ENCODE assay signal across 2 cellular contexts in the genomic region with DNA sequence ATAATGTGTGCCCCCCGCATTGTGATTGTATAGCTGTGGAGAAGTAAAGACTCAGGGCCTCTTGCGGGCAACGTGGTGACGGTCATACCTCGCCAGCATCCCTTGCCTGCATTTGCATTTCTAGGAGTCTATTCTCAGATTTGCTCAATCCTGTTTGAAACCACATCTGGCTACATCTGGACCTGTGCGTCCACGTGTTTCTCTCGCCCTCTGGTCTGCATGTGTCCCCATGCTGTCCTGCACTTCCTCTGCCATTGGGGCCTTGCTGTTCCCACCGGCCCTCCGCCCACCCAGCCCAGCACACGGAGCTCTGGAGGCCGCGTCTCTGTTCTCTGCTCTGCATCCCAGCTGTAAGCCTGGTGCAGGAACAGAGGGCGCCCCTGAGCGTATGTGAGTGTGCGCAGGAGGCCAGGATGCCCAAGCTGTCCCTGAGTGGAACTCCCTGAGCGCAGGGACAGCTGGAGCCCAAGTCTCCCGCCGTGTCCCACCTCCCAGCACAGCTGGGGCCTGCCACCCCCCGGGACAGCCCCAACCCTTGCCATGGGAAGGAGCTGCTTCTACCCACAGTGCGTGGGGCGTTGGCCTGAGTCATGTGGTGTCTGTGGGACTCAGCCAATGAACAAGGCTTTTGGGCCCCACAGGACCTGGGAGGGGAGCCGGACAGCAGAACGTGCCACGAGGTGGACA.
TF ChIP-seq lines count a peak whose summit lies in the region.

No MANE protein-coding gene starts in this region.

TF ChIP-seq in HCT116, 20 proteins besides CTCF, POLR2A, EP300 and RAD21:
- TF ChIP-seq REST (IDR thresholded peaks at IDR 0.05; ENCODE audit: low read depth): no peak
- TF ChIP-seq CBX3 (IDR thresholded peaks at IDR 0.05; ENCODE audit: low read depth): no peak
- TF ChIP-seq JUND (IDR thresholded peaks at IDR 0.05): no peak
- no peak for TF ChIP-seq ZNF274 (IDR thresholded peaks at IDR 0.05; ENCODE audit: low read depth, low read length)

TF ChIP-seq in HepG2, 621 proteins besides CTCF, POLR2A, EP300 and RAD21:
- TF ChIP-seq ZMYM4 (CRISPR knock-in tag; IDR thresholded peaks at IDR 0.05) (no peak), ZNF768 (CRISPR knock-in tag; IDR thresholded peaks at IDR 0.05) (peak; percentile 89), TBX3 (IDR thresholded peaks at IDR 0.05; ENCODE audit: borderline replicate concordance) (no peak)
